ENCODE assay signal across 8 cellular contexts in the genomic region with DNA sequence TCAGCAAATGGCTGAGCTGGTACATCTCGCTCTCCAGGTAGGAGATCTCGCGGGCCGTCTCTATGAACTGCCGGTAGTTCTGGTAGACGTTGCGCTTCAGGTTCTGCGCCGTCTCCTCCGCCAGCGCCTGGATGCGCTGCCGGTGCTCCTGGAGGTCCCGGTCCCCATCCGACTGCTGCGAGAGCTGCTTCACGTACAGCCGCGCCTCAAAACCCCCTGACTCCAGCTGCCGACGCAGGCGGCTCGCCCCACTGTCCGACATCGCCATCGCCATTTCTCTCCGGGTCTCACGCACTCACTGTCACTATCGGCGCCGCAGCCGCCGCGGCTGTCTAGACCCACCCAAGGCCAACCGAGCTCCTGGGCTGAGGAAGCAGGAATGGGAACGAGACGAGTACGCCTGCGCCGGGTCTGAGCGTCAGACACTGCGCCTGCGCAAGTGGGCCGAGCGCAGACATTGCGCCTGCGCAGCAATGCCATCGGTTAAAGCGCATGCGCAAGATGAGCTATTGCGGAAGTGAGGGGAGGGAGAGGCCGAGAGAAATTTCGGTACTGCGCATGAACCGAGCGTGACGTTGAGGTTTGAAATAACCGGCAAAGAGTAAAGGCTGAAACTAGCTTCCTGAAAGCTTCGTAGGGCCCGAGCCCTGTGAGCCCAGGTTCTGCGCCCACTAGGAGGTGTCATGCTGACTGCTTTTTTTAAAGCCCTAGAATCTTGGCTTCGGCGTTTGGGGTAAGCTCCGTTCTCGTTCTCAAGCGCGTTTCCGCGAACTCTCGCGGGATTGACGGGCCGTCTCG. TPM values are rescaled to one million over a fixed set of nuclear protein-coding genes. Genes with fewer than 3 reads are reported as not detected.
DNase-seq lines count a peak whose midpoint lies in the region; ATAC-seq and TF ChIP-seq lines count a peak whose summit lies in the region.

A gene with protein sequence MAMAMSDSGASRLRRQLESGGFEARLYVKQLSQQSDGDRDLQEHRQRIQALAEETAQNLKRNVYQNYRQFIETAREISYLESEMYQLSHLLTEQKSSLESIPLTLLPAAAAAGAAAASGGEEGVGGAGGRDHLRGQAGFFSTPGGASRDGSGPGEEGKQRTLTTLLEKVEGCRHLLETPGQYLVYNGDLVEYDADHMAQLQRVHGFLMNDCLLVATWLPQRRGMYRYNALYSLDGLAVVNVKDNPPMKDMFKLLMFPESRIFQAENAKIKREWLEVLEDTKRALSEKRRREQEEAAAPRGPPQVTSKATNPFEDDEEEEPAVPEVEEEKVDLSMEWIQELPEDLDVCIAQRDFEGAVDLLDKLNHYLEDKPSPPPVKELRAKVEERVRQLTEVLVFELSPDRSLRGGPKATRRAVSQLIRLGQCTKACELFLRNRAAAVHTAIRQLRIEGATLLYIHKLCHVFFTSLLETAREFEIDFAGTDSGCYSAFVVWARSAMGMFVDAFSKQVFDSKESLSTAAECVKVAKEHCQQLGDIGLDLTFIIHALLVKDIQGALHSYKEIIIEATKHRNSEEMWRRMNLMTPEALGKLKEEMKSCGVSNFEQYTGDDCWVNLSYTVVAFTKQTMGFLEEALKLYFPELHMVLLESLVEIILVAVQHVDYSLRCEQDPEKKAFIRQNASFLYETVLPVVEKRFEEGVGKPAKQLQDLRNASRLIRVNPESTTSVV (minus strand): TSS at position 381 of the 798 bp plus-strand sequence. CDS start 107 bp downstream, at position 274.

- peaks cover 53% of the 10 kb centered on the region for H3K4me1 Mint-ChIP-seq in activated naive CD4-positive, alpha-beta T cell treated with anti-CD3 and anti-CD28 coated beads for 36 hours (ENCODE audit: low read depth)

- H3K4me3 ChIP-seq in HFF-Myc (replicated peaks; ENCODE audit: low read depth, low read length) (peak within 1 kb of the TSS; percentile 74), gastroesophageal sphincter (peak within 1 kb of the TSS; percentile 74 to 85), neutrophil (ENCODE audit: low read depth in 1 of 2, low read length in 1 of 2) (peak within 1 kb of the TSS; percentile 92 to 99)

- no peak for TF ChIP-seq EP300 in gastroesophageal sphincter (IDR thresholded peaks at IDR 0.05)

- no peaks in the 10 kb centered on the region for H3K27me3 Mint-ChIP-seq in activated naive CD4-positive, alpha-beta T cell treated with anti-CD3 and anti-CD28 coated beads for 36 hours (ENCODE audit: low read depth)

- H3K9me3 ChIP-seq in gastroesophageal sphincter (no peaks in the 10 kb centered on the region), neutrophil (no peaks in the 10 kb centered on the region)

- peaks cover 37% of the 10 kb centered on the region for H3K36me3 Mint-ChIP-seq in activated naive CD4-positive, alpha-beta T cell treated with anti-CD3 and anti-CD28 coated beads for 36 hours (ENCODE audit: low read depth)

- CTCF ChIA-PET in activated naive CD4-positive, alpha-beta T cell treated with anti-CD3 and anti-CD28 coated beads for 36 hours (lab: Charles Lee) = interaction anchor here (0.6 to 4.4 kb wide), 9 partner anchors 17 to 268 kb away, joined by 3 to 24 read pairs (median 3); no protein-coding TSS in a partner anchor

- peak within 1 kb of the TSS; percentile 97 for H3K27ac Mint-ChIP-seq in activated naive CD4-positive, alpha-beta T cell treated with anti-CD3 and anti-CD28 coated beads for 36 hours

- H3K36me3 ChIP-seq in gastroesophageal sphincter (peaks cover 0 to 22% of the 10 kb centered on the region in 2 donors), neutrophil (peaks cover 16% of the 10 kb centered on the region)

- peak within 1 kb of the TSS; percentile 100 for H3K4me3 Mint-ChIP-seq in activated naive CD4-positive, alpha-beta T cell treated with anti-CD3 and anti-CD28 coated beads for 36 hours

- H3K27ac ChIP-seq in gastroesophageal sphincter (peak within 1 kb of the TSS; percentile 80 to 97 (median 93)), neutrophil (peak within 1 kb of the TSS; percentile 96), substantia nigra (ENCODE audit: low read depth, low read length, poor library complexity, severe bottlenecking) (peak within 1 kb of the TSS; percentile 79)

- 1% methylated on average over 14 of the region's 74 CpGs; no CpG with 5 or more reads in 1 of the 2 donors for WGBS in gastroesophageal sphincter (ENCODE audit: low coverage in 1 of 2), 2 donors

- intact Hi-C loops in activated naive CD4-positive, alpha-beta T cell treated with anti-CD3 and anti-CD28 coated beads for 36 hours (cut with micrococcal nuclease) = loop anchor here (1.0 to 5.0 kb wide), 9 partner anchors 65 to 1465 kb away; a partner anchor contains a TSS

- peak; percentile 83 to 85 for TF ChIP-seq POLR2A in gastroesophageal sphincter (IDR thresholded peaks at IDR 0.05)

- TF ChIP-seq CTCF in HFF-Myc (IDR thresholded peaks at IDR 0.05; ENCODE audit: low read depth, low read length, missing control alignments) (no peak), gastroesophageal sphincter (IDR thresholded peaks at IDR 0.05) (no peak), neutrophil (IDR thresholded peaks at IDR 0.05) (peak; percentile 18)

- H3K27me3 ChIP-seq in gastroesophageal sphincter (no peaks in the 10 kb centered on the region), neutrophil (no peaks in the 10 kb centered on the region)

- peak; percentile 97 for ATAC-seq in gastroesophageal sphincter

- H3K4me1 ChIP-seq in gastroesophageal sphincter (peaks cover 4 to 65% (median 34%) of the 10 kb centered on the region in 3 donors), neutrophil (ENCODE audit: control insufficient read depth in 1 of 2, insufficient read depth in 1 of 2, low read depth in 1 of 2, low read length in 1 of 2) (peaks cover 61 to 67% of the 10 kb centered on the region in 2 experiments)

- peak; percentile 94 for DNase-seq in GM04504 (ENCODE audit: low read depth)
- peak; percentile 95 for DNase-seq in HFF-Myc (ENCODE audit: extremely low read depth, low read depth)
- peak; percentile 98 for DNase-seq in NAMALWA (ENCODE audit: low spot score)
- peak; percentile 97 for DNase-seq in SK-N-DZ (ENCODE audit: low spot score)
- DNase-seq in activated naive CD4-positive, alpha-beta T cell treated with anti-CD3 and anti-CD28 coated beads for 36 hours = peak; percentile 97
- peak; percentile 55 to 98 (median 94) for DNase-seq in substantia nigra (lab: John Stamatoyannopoulos, UW)

- peaks cover 3% of the 10 kb centered on the region for H3K9me3 Mint-ChIP-seq in activated naive CD4-positive, alpha-beta T cell treated with anti-CD3 and anti-CD28 coated beads for 36 hours

RNA-seq across cellular contexts. Expression of the gene that starts here (rescaled TPM):
- polyA plus RNA-seq in SK-N-DZ (2014; cell fraction: cytosol; rRNA removed) = 5.3 and 5.9 TPM in 2 replicates
- polyA plus RNA-seq in SK-N-DZ (2014; cell fraction: nucleus; rRNA removed) = 3.8 and 4.3 TPM in 2 replicates
- total RNA-seq in activated naive CD4-positive, alpha-beta T cell treated with anti-CD3 and anti-CD28 coated beads for 36 hours = 10 to 100 TPM; 11.5 to 12.0 TPM
- 10 to 100 TPM; 11.8 to 15.3 (median 14.4) TPM for total RNA-seq in gastroesophageal sphincter

Comparison
In these comparisons a context has a peak if more than half of its experiments do, and no peak if none do; other contexts are left out.
1. Peak in every context shown above with its lines: DNase-seq, ATAC-seq, H3K4me3 ChIP-seq and H3K27ac ChIP-seq.